ENCODE assay signal across 27 cellular contexts in genomic region chr14:102000902-102001301, GRCh38. TPM values are rescaled to one million over a fixed set of nuclear protein-coding genes. Genes with fewer than 3 reads are reported as not detected.
DNase-seq lines count a peak whose midpoint lies in the region; ATAC-seq, FAIRE-seq and TF ChIP-seq lines count a peak whose summit lies in the region.
"Had no signal": no experiment of that assay in that cellular context is flagged by ENCODE, and none has a peak within 500 bp of the region (broad histone marks: within the 10 kb centered on the region; RNA-seq: fewer than 3 reads in every experiment).

No MANE protein-coding gene starts in this region.

- H3K4me3 ChIP-seq in HCT116 (replicated peaks in 1 of 2; ENCODE audit: low read depth in 1 of 2, low read length in 2 of 2) (no peak overlapping the region), OCI-LY7 (ENCODE audit: low read depth, low read length, poor library complexity, severe bottlenecking) (no peak overlapping the region)
- H3K4me3 ChIP-seq: GM23338 had no signal

- H3K36me3 ChIP-seq in HCT116 (ENCODE audit: control insufficient read depth in 1 of 2, insufficient read depth in 2 of 2, low read length in 2 of 2) (peaks cover 62 to 71% of the 10 kb centered on the region in 2 experiments), OCI-LY7 (ENCODE audit: insufficient read depth, low read length) (peaks cover 94% of the 10 kb centered on the region)

- RAD21 ChIA-PET in HCT116 (lab: Charles Lee; ENCODE audit: low non-redundant PET in 1 of 2, low total read pairs in 2 of 2, uncharacterized antibody in 2 of 2, unreplicated experiment in 2 of 2): no interaction called here

- TF ChIP-seq RAD21 in HCT116 (IDR thresholded peaks at IDR 0.05; ENCODE audit: low read depth): no peak

- 0 out of 2 replicates have a peak, but pooled peaks cover 3% of the 10 kb centered on the region for H3K79me2 ChIP-seq in HCT116 (ENCODE audit: insufficient read depth, low read length)
- no peaks in the 10 kb centered on the region for H3K79me2 ChIP-seq in OCI-LY7 (ENCODE audit: insufficient read depth, low read depth, low read length)

- no peak overlapping the region for H2AFZ ChIP-seq in HCT116 (ENCODE audit: low read depth, low read length, poor library complexity, severe bottlenecking)
- H2AFZ ChIP-seq in OCI-LY7 (ENCODE audit: low read length): no peak overlapping the region
- H2AFZ ChIP-seq: GM23338 had no signal

- intact Hi-C loops in HCT116 (cut with micrococcal nuclease) (loop anchor here (5.0 kb wide), 1 partner anchor 36 kb away; no protein-coding TSS in a partner anchor), OCI-LY7 (cut with micrococcal nuclease; ENCODE audit: unreplicated experiment) (no loop called here)

- no peak for TF ChIP-seq CTCF in HCT116 (IDR thresholded peaks at IDR 0.05 in 2 of 3, conservative IDR thresholded peaks at IDR 0.05 in 1 of 3; ENCODE audit: borderline replicate concordance in 1 of 3, insufficient read depth in 1 of 3, low read depth in 2 of 3, low read length in 2 of 3)
- TF ChIP-seq CTCF in OCI-LY7 (conservative IDR thresholded peaks at IDR 0.05; ENCODE audit: low read length): no peak

- no peaks in the 10 kb centered on the region for H4K20me1 ChIP-seq in HCT116 (ENCODE audit: insufficient read depth)
- no peaks in the 10 kb centered on the region for H4K20me1 ChIP-seq in OCI-LY7 (ENCODE audit: insufficient read depth, low read length)

- no peaks in the 10 kb centered on the region for H3K9me3 ChIP-seq in HCT116 (ENCODE audit: control insufficient read depth in 1 of 2, insufficient read depth in 1 of 2, low read depth in 1 of 2, low read length in 2 of 2)
- H3K9me3 ChIP-seq in OCI-LY7 (ENCODE audit: low read length): no peaks in the 10 kb centered on the region

- POLR2A ChIA-PET in HCT116 (lab: Charles Lee) (no interaction called here), OCI-LY7 (lab: Charles Lee) (no interaction called here)

- peak; percentile 93 for FAIRE-seq in islet of Langerhans (lab: Jason Lieb, UNC)
- FAIRE-seq: D721Med, GM18507 had no signal

- DNase-seq in NCI-H2081 (lab: John Stamatoyannopoulos, UW) (peak; percentile 24 to 33), NCI-H2081 treated with DMSO at 0.1 percent for 48 hours (lab: John Stamatoyannopoulos, UW) (no peak), HCT116 (ENCODE audit: low read depth, low spot score) (no peak), OCI-LY7 (ENCODE audit: low spot score) (no peak), NCI-H2107 (lab: John Stamatoyannopoulos, UW) (no peak)
- DNase-seq: 8988T; DMS53; H9; HFFc6; NCI-H1092; NCI-H1436 treated with DMSO at 0.1 percent for 48 hours; NCI-H2029; NCI-H2171; NCI-H226; NCI-H510A; NCI-H69; NK-92 treated with Interleukin-12 subunit alpha and Interleukin-12 subunit beta, amount 100 ng/mL, for 24 hours; SHP77; T-helper 1 cell had no signal

- H3K27ac ChIP-seq in HCT116 (ENCODE audit: low read depth, low read length) (no peak overlapping the region), OCI-LY7 (ENCODE audit: low read depth, low read length, poor library complexity, severe bottlenecking) (no peak overlapping the region)
- H3K27ac ChIP-seq: HL-60, RWPE1 had no signal

- H3K4me2 ChIP-seq in HCT116 (ENCODE audit: low read length): no peak overlapping the region
- no peak overlapping the region for H3K4me2 ChIP-seq in OCI-LY7 (ENCODE audit: low read length)
- H3K4me2 ChIP-seq: GM23338 had no signal

- H3K9ac ChIP-seq in HCT116 (ENCODE audit: low read length): no peak overlapping the region

- H3K9me2 ChIP-seq in HCT116 (ENCODE audit: insufficient read depth) (no peaks in the 10 kb centered on the region), OCI-LY7 (ENCODE audit: insufficient read depth, low read length) (no peaks in the 10 kb centered on the region)

- TSS peak; percentile 21 for BruUV-seq in HCT116 (replicated peaks; lab: Mats Ljungman, UMichigan)
- TSS peak; percentile 62 for BruUV-seq in OCI-LY7 (replicated peaks; lab: Mats Ljungman, UMichigan)

- CTCF ChIA-PET in HCT116 (lab: Charles Lee) (no interaction called here), OCI-LY7 (lab: Charles Lee; ENCODE audit: unreplicated experiment) (no interaction called here)

- no peaks in the 10 kb centered on the region for H3K27me3 ChIP-seq in HCT116 (ENCODE audit: insufficient read depth, low read length)

- TF ChIP-seq POLR2A in HCT116 (IDR thresholded peaks at IDR 0.05; ENCODE audit: borderline replicate concordance, extremely low read depth, insufficient read depth, insufficient read length): no peak

- ATAC-seq in HCT116: no peak
- ATAC-seq in GM21390 (IDR thresholded peaks at IDR 0.05; ENCODE audit: unreplicated experiment): no peak
- ATAC-seq: GM23338, Panc1 had no signal

- H3K4me1 ChIP-seq in HCT116 (ENCODE audit: control insufficient read depth in 1 of 2, insufficient read depth in 2 of 2, low read length in 2 of 2): no peaks in the 10 kb centered on the region
- no peaks in the 10 kb centered on the region for H3K4me1 ChIP-seq in OCI-LY7 (ENCODE audit: insufficient read depth, low read length, poor library complexity, severe bottlenecking)

TF ChIP-seq in HCT116, 20 proteins besides CTCF, POLR2A, EP300 and RAD21:
- no peak for TF ChIP-seq ZNF274 (IDR thresholded peaks at IDR 0.05; ENCODE audit: low read depth, low read length)
- TF ChIP-seq FOSL1 (IDR thresholded peaks at IDR 0.05; ENCODE audit: low read depth): no peak

RNA-seq across cellular contexts. Expression of gene DYNC1H1, which starts 36.5 kb away (rescaled TPM):
- total RNA-seq in HCT116 (2021; ENCODE audit: unreplicated experiment) (361 TPM), OCI-LY7 (2022) (291 TPM in 2 replicates)
- polyA plus RNA-seq in HCT116 (2012): 307 and 340 TPM in 2 replicates
- 207 and 209 TPM in 2 replicates for total RNA-seq in OCI-LY7 (2014; rRNA removed; shearing (Covaris generic))

Comparison
In these comparisons a context has a peak if more than half of its experiments do, and no peak if none do; other contexts are left out.
1. DNase-seq: peak in NCI-H2081 (2 of 2); none in NCI-H2081 treated with DMSO at 0.1 percent for 48 hours (single experiment), HCT116 (single experiment), OCI-LY7 (single experiment) and NCI-H2107 (single experiment).